ENCODE assay signal across 9 cellular contexts in the genomic region with DNA sequence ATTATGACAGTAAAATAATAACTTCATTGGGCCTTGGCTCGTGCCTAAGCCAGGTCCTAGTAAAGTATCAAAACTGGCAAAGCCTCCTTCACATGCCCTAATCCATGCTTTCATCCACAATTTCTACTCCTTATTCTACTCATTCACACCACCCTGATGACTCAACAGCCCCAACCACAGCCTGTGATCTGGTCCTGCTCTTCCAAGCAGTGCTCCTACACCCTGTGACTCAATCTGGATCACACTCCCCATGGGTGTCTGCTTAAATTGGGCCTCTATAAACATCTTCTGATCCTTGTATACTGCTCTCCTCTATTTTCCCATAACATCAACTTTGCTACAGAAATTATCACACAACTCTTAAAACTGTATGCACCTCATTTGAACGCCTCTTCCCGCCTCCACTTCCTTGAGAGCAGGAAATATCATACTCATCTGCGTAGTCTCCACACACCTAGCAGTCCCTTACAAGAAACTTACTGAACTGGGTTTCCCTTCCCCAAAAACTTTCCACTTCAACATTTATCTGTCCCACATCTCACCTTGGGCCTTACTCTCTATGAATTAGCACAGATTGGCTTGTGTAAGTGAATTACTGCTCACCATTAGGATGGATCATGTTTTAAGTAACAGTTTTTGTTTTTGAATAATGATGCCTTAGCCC. TPM values are rescaled to one million over a fixed set of nuclear protein-coding genes. Genes with fewer than 3 reads are reported as not detected.
DNase-seq lines count a peak whose midpoint lies in the region; ATAC-seq, FAIRE-seq and TF ChIP-seq lines count a peak whose summit lies in the region.
"Had no signal": no experiment of that assay in that cellular context is flagged by ENCODE, and none has a peak within 500 bp of the region (broad histone marks: within the 10 kb centered on the region; RNA-seq: fewer than 3 reads in every experiment).

No MANE protein-coding gene starts in this region.

- no peak for DNase-seq in activated CD4-positive, alpha-beta T cell treated with anti-CD3 and anti-CD28 coated beads, Interleukin-2, amount 10 ng/mL, durations not matched to agents 24 days and 14 days
- no peak for DNase-seq in activated CD4-positive, alpha-beta T cell treated with anti-CD3 and anti-CD28 coated beads for 1 hour
- DNase-seq in GM12878 (ENCODE audit: low read depth, low spot score) = no peak
- DNase-seq in stimulated activated CD4-positive, alpha-beta T cell treated with anti-CD3 and anti-CD28 coated beads, Interleukin-4, amount 100 ng/mL, for 48 hours (ENCODE audit: low read depth in 2 of 2) = peak; percentile 12 to 42
- no peak for DNase-seq in SKM-1 treated with dmso at 0.1 percent for 144 hours (lab: John Stamatoyannopoulos, UW; ENCODE audit: unreplicated experiment)
- DNase-seq in aorta = no peak
- DNase-seq: T1000 had no signal

- H3K27me3 Mint-ChIP-seq in activated CD4-positive, alpha-beta T cell treated with anti-CD3 and anti-CD28 coated beads, Interleukin-2, amount 10 ng/mL, durations not matched to agents 24 days and 14 days = no peaks in the 10 kb centered on the region

- H3K27ac Mint-ChIP-seq in activated CD4-positive, alpha-beta T cell treated with anti-CD3 and anti-CD28 coated beads, Interleukin-2, amount 10 ng/mL, durations not matched to agents 24 days and 14 days = peak overlapping the region; percentile 73

- H3K4me1 ChIP-seq in GM12878 (ENCODE audit: control insufficient read depth, insufficient read depth, low read length) (no peaks in the 10 kb centered on the region), aorta (ENCODE audit: control insufficient read depth in 1 of 2, insufficient read depth in 2 of 2, low read length in 2 of 2) (no peaks in the 10 kb centered on the region)

- H3K9me3 ChIP-seq in GM12878 (replicated peaks; ENCODE audit: control insufficient read depth, insufficient read depth, low read length) = no peaks in the 10 kb centered on the region
- H3K9me3 ChIP-seq in aorta (ENCODE audit: control insufficient read depth, low read length) = no peaks in the 10 kb centered on the region

- CTCF ChIA-PET in GM12878 (lab: Yijun Ruan, JAX) = no interaction called here

- no peak for FAIRE-seq in GM12878 (lab: Jason Lieb, UNC)

- H3K36me3 ChIP-seq in GM12878 (ENCODE audit: control insufficient read depth in 2 of 2, insufficient read depth in 2 of 2, low read length in 1 of 2) (peaks cover 1 to 33% of the 10 kb centered on the region in 2 experiments), aorta (ENCODE audit: control insufficient read depth in 1 of 2, insufficient read depth in 2 of 2, low read length in 1 of 2) (peaks cover 3 to 8% of the 10 kb centered on the region in 2 donors)

- POLR2A ChIA-PET in GM12878 (lab: Charles Lee) = no interaction called here

- peaks cover 12% of the 10 kb centered on the region for H3K4me1 Mint-ChIP-seq in activated CD4-positive, alpha-beta T cell treated with anti-CD3 and anti-CD28 coated beads, Interleukin-2, amount 10 ng/mL, durations not matched to agents 24 days and 14 days

- H3K27ac ChIP-seq in GM12878 (ENCODE audit: control insufficient read depth, insufficient read depth) (no peak overlapping the region), aorta (ENCODE audit: low read depth in 1 of 2, low read length in 2 of 2) (no peak overlapping the region)

- H3K36me3 Mint-ChIP-seq in activated CD4-positive, alpha-beta T cell treated with anti-CD3 and anti-CD28 coated beads, Interleukin-2, amount 10 ng/mL, durations not matched to agents 24 days and 14 days (ENCODE audit: low read depth) = peaks cover 44% of the 10 kb centered on the region

- no peak for TF ChIP-seq RAD21 in GM12878 (IDR thresholded peaks at IDR 0.05; ENCODE audit: insufficient read depth, low read depth, low read length)

- no peak for TF ChIP-seq EP300 in GM12878 (IDR thresholded peaks at IDR 0.05; ENCODE audit: borderline replicate concordance in 1 of 2, control insufficient read depth in 1 of 2, low read depth in 2 of 2, low read length in 2 of 2)

- H3K4me3 ChIP-seq in GM12878 (no peak overlapping the region), aorta (ENCODE audit: low read length in 2 of 2) (no peak overlapping the region)

- no peak overlapping the region for H3K4me2 ChIP-seq in GM12878 (ENCODE audit: control insufficient read depth, insufficient read depth)

- no TSS peak for BruUV-seq in GM12878 (replicated peaks; lab: Mats Ljungman, UMichigan)

- no peaks in the 10 kb centered on the region for H4K20me1 ChIP-seq in GM12878 (ENCODE audit: control insufficient read depth, insufficient read depth)

- in situ Hi-C loops in GM12878 (cut with MboI) = loop anchor here (25.0 kb wide), 1 partner anchor 604 kb away; no protein-coding TSS in a partner anchor

- RAD21 ChIA-PET in GM12878 (lab: Charles Lee; ENCODE audit: unreplicated experiment) = no interaction called here

- no peaks in the 10 kb centered on the region for H3K27me3 ChIP-seq in GM12878 (replicated peaks in 1 of 2; ENCODE audit: control insufficient read depth in 2 of 2, insufficient read depth in 2 of 2, low read length in 1 of 2)
- no peaks in the 10 kb centered on the region for H3K27me3 ChIP-seq in aorta (ENCODE audit: control insufficient read depth in 1 of 2, insufficient read depth in 2 of 2, low read length in 1 of 2)

- no peak overlapping the region for H3K9ac ChIP-seq in GM12878 (ENCODE audit: control insufficient read depth, insufficient read depth, low read length)

- H2AFZ ChIP-seq in GM12878 (ENCODE audit: control insufficient read depth, low read depth, low read length) = no peak overlapping the region

- no peaks in the 10 kb centered on the region for H3K9me3 Mint-ChIP-seq in activated CD4-positive, alpha-beta T cell treated with anti-CD3 and anti-CD28 coated beads, Interleukin-2, amount 10 ng/mL, durations not matched to agents 24 days and 14 days

- TF ChIP-seq POLR2A in GM12878 (IDR thresholded peaks at IDR 0.05; ENCODE audit: low read depth, low read length) = no peak

- intact Hi-C loops in activated CD4-positive, alpha-beta T cell treated with anti-CD3 and anti-CD28 coated beads, Interleukin-2, amount 10 ng/mL, durations not matched to agents 24 days and 14 days (cut with micrococcal nuclease) = loop anchor here (5.0 kb wide), 1 partner anchor 144 kb away; a partner anchor contains a TSS
- intact Hi-C loops in GM12878 (cut with micrococcal nuclease; ENCODE audit: unreplicated experiment) (loop anchor here (10.0 kb wide), 1 partner anchor 601 kb away; no protein-coding TSS in a partner anchor), aorta (cut with DNase I) (no loop called here)

- SMC1A ChIA-PET in GM12878 (lab: Charles Lee; ENCODE audit: uncharacterized antibody, unreplicated experiment) = no interaction called here

- ATAC-seq in HG03520 (IDR thresholded peaks at IDR 0.05; ENCODE audit: unreplicated experiment) (peak; percentile 65), GM12878 (peak; percentile 56), GM19035 (IDR thresholded peaks at IDR 0.05; ENCODE audit: unreplicated experiment) (no peak), aorta (ENCODE audit: low FRiP score) (no peak)

- no peaks in the 10 kb centered on the region for H3K79me2 ChIP-seq in GM12878 (ENCODE audit: control insufficient read depth, insufficient read depth, low read length)

- TF ChIP-seq CTCF in GM12878 (IDR thresholded peaks at IDR 0.05 in 2 of 3, conservative IDR thresholded peaks at IDR 0.05 in 1 of 3; ENCODE audit: control insufficient read depth in 2 of 3, extremely low read depth in 1 of 3, insufficient read depth in 1 of 3, low read depth in 3 of 3, low read length in 3 of 3) = no peak

- WGBS in GM12878 (ENCODE audit: insufficient coverage, insufficient replicate concordance, low lambda C conversion rate, missing lambda C conversion rate) = 81% methylated on average over 4 of the region's 4 CpGs
- WGBS in aorta, 2 donors = 95 to 98% methylated on average over 4 of the region's 4 CpGs

- peak overlapping the region; percentile 8 for H3K4me3 Mint-ChIP-seq in activated CD4-positive, alpha-beta T cell treated with anti-CD3 and anti-CD28 coated beads, Interleukin-2, amount 10 ng/mL, durations not matched to agents 24 days and 14 days

RNA-seq across cellular contexts. Expression of a gene that starts 15.9 kb away (rescaled TPM):
- total RNA-seq in activated CD4-positive, alpha-beta T cell treated with anti-CD3 and anti-CD28 coated beads, Interleukin-2, amount 10 ng/mL, durations not matched to agents 24 days and 14 days = 78.5 and 83.2 TPM in 2 replicates
- total RNA-seq in GM12878 (2013; cell fraction: nucleolus; rRNA removed) = 153 and 160 TPM in 2 replicates
- total RNA-seq in GM12878 (2014; rRNA removed) = 50.5 and 59.6 TPM in 2 replicates
- total RNA-seq in GM12878 (2014; rRNA removed; fragmentation: Illumina TruSeq; extraction: Trizol) = 48.4 and 49.7 TPM in 2 replicates
- total RNA-seq in GM12878 (2021) = 41.6 and 44.3 TPM in 2 replicates
- 16.7 TPM for polyA plus RNA-seq in GM12878 (2011; ENCODE audit: low read depth)
- polyA plus RNA-seq in GM12878 (2011; rRNA removed) = 46.9 and 80.0 TPM in 2 replicates
- polyA plus RNA-seq in GM12878 (2011; cell fraction: cytosol; rRNA removed) = 19.8 and 20.7 TPM in 2 replicates
- 66.8 and 75.0 TPM in 2 replicates for polyA plus RNA-seq in GM12878 (2011; cell fraction: nucleus; rRNA removed)
- 20.4 and 21.0 TPM in 2 replicates for polyA plus RNA-seq in GM12878 (2012)
- 36.1 and 38.3 TPM in 2 replicates for polyA plus RNA-seq in GM12878 (2014; fragmentation: Illumina TruSeq; extraction: Trizol)
- 10 to 100 TPM; 16.3 to 17.3 TPM for polyA plus RNA-seq in GM12878 (2014; fragmentation: Nextera tagmentation; extraction: Ambion mirVana)
- polyA plus RNA-seq in GM12878 (2014; rRNA removed) = 31.1 and 34.6 TPM in 2 replicates
- polyA plus RNA-seq in GM12878 (2016; fragmentation: Nextera tagmentation; extraction: Ambion mirVana) = 10 to 100 TPM; 34.0 to 37.0 TPM
- 52.5 and 79.7 TPM in 2 replicates for polyA minus RNA-seq in GM12878 (2011; rRNA and poly(A)+ RNA removed)
- polyA minus RNA-seq in GM12878 (2011; cell fraction: cytosol; rRNA and poly(A)+ RNA removed) = 10.7 and 12.6 TPM in 2 replicates
- polyA minus RNA-seq in GM12878 (2011; cell fraction: nucleus; rRNA and poly(A)+ RNA removed) = 55.0 and 67.7 TPM in 2 replicates
- 10 to 100 TPM; 26.0 to 41.6 TPM for total RNA-seq in aorta
- polyA plus RNA-seq in aorta = 10 to 100 TPM in 1 of 2 donors, 1 to 10 TPM in 1; 4.6 to 10.5 TPM

RNA-seq across cellular contexts. Expression of a gene that starts 25.6 kb away (rescaled TPM):
- total RNA-seq in activated CD4-positive, alpha-beta T cell treated with anti-CD3 and anti-CD28 coated beads, Interleukin-2, amount 10 ng/mL, durations not matched to agents 24 days and 14 days = 0.17 and 0.33 TPM in 2 replicates
- 0.23 and 0.49 TPM in 2 replicates for total RNA-seq in GM12878 (2013; cell fraction: nucleolus; rRNA removed)
- total RNA-seq in GM12878 (2014; rRNA removed) = 0.05 TPM in 1 of 2 replicates, not detected in the other
- 0.09 TPM in 1 of 2 replicates, not detected in the other for total RNA-seq in GM12878 (2014; rRNA removed; fragmentation: Illumina TruSeq; extraction: Trizol)
- total RNA-seq in GM12878 (2021) = not detected in 2 replicates
- not detected for polyA plus RNA-seq in GM12878 (2011; ENCODE audit: low read depth)
- polyA plus RNA-seq in GM12878 (2011; rRNA removed) = 0.07 and 0.17 TPM in 2 replicates
- 0.04 TPM in 1 of 2 replicates, not detected in the other for polyA plus RNA-seq in GM12878 (2011; cell fraction: cytosol; rRNA removed)
- polyA plus RNA-seq in GM12878 (2011; cell fraction: nucleus; rRNA removed) = 0.47 and 0.49 TPM in 2 replicates
- 0.06 TPM in 1 of 2 replicates, not detected in the other for polyA plus RNA-seq in GM12878 (2012)
- 0.04 TPM in 1 of 2 replicates, not detected in the other for polyA plus RNA-seq in GM12878 (2014; fragmentation: Illumina TruSeq; extraction: Trizol)
- not detected for polyA plus RNA-seq in GM12878 (2014; fragmentation: Nextera tagmentation; extraction: Ambion mirVana)
- polyA plus RNA-seq in GM12878 (2014; rRNA removed) = 0.10 TPM in 2 replicates
- not detected for polyA plus RNA-seq in GM12878 (2016; fragmentation: Nextera tagmentation; extraction: Ambion mirVana)
- not detected in 2 replicates for polyA minus RNA-seq in GM12878 (2011; rRNA and poly(A)+ RNA removed)
- not detected in 2 replicates for polyA minus RNA-seq in GM12878 (2011; cell fraction: cytosol; rRNA and poly(A)+ RNA removed)
- polyA minus RNA-seq in GM12878 (2011; cell fraction: nucleus; rRNA and poly(A)+ RNA removed) = 0.24 TPM in 1 of 2 replicates, not detected in the other
- under 1 TPM; 0.19 to 0.30 TPM for total RNA-seq in aorta
- polyA plus RNA-seq in aorta = not detected

Comparison
In these comparisons a context has a peak if more than half of its experiments do, and no peak if none do; other contexts are left out.
1. DNase-seq: peak in stimulated activated CD4-positive, alpha-beta T cell treated with anti-CD3 and anti-CD28 coated beads, Interleukin-4, amount 100 ng/mL, for 48 hours (2 of 2); none in activated CD4-positive, alpha-beta T cell treated with anti-CD3 and anti-CD28 coated beads, Interleukin-2, amount 10 ng/mL, durations not matched to agents 24 days and 14 days (single experiment), activated CD4-positive, alpha-beta T cell treated with anti-CD3 and anti-CD28 coated beads for 1 hour (single experiment), GM12878 (single experiment), SKM-1 treated with dmso at 0.1 percent for 144 hours (single experiment) and aorta (0 of 2).
2. ATAC-seq: peak in HG03520 (single experiment) and GM12878 (single experiment); none in GM19035 (single experiment) and aorta (single experiment).
3. intact Hi-C loops: an anchor here in activated CD4-positive, alpha-beta T cell treated with anti-CD3 and anti-CD28 coated beads, Interleukin-2, amount 10 ng/mL, durations not matched to agents 24 days and 14 days (5.0 kb wide) and GM12878 (10.0 kb wide); none called in aorta.